In genomic region chr4:15655223-15656037, GRCh38 we compare ENCODE assay signal across 8 cellular contexts. TPM values are rescaled to one million over a fixed set of nuclear protein-coding genes. Genes with fewer than 3 reads are reported as not detected.
DNase-seq lines count a peak whose midpoint lies in the region; ATAC-seq and TF ChIP-seq lines count a peak whose summit lies in the region.

FBXL5 (minus strand) TSS chr4:15655357; CDS start chr4:15655287, 70 bp downstream.

- H3K27me3 Mint-ChIP-seq in HFFc6 (ENCODE audit: insufficient read depth): peaks cover 2% of the 10 kb centered on the region; the same call in 1 of the 2 replicates
- H3K27me3 Mint-ChIP-seq in activated naive CD8-positive, alpha-beta T cell treated with anti-CD3 and anti-CD28 coated beads, Interleukin-2, amount 50 U/mL, for 24 hours: no peaks in the 10 kb centered on the region

- peak; percentile 64 for ATAC-seq in activated naive CD8-positive, alpha-beta T cell treated with anti-CD3 and anti-CD28 coated beads, Interleukin-2, amount 50 U/mL, for 24 hours
- ATAC-seq in upper lobe of left lung (ENCODE audit: low FRiP score in 2 of 2): peak; percentile 87 to 93

- no peaks in the 10 kb centered on the region for H3K36me3 ChIP-seq in upper lobe of left lung

- 7 to 17% methylated on average over 25 to 50 of the region's 85 CpGs for WGBS in upper lobe of left lung, 2 donors

- H3K27ac Mint-ChIP-seq in HFFc6: peak within 1 kb of the TSS; percentile 99
- H3K27ac Mint-ChIP-seq in activated naive CD8-positive, alpha-beta T cell treated with anti-CD3 and anti-CD28 coated beads, Interleukin-2, amount 50 U/mL, for 24 hours: peak within 1 kb of the TSS; percentile 96

- peaks cover 5% of the 10 kb centered on the region; the same call in 1 of the 2 replicates for H3K36me3 Mint-ChIP-seq in HFFc6 (ENCODE audit: low read depth)
- H3K36me3 Mint-ChIP-seq in activated naive CD8-positive, alpha-beta T cell treated with anti-CD3 and anti-CD28 coated beads, Interleukin-2, amount 50 U/mL, for 24 hours (ENCODE audit: low read depth): peaks cover 5% of the 10 kb centered on the region

- H3K4me1 Mint-ChIP-seq in HFFc6 (ENCODE audit: low read depth): peaks cover 62% of the 10 kb centered on the region
- H3K4me1 Mint-ChIP-seq in activated naive CD8-positive, alpha-beta T cell treated with anti-CD3 and anti-CD28 coated beads, Interleukin-2, amount 50 U/mL, for 24 hours: peaks cover 81% of the 10 kb centered on the region

- peak within 1 kb of the TSS; percentile 97 for H3K4me3 Mint-ChIP-seq in HFFc6
- H3K4me3 Mint-ChIP-seq in activated naive CD8-positive, alpha-beta T cell treated with anti-CD3 and anti-CD28 coated beads, Interleukin-2, amount 50 U/mL, for 24 hours: peak within 1 kb of the TSS; percentile 97

- intact Hi-C loops in cardiac septum (cut with DNase I) (loop anchor here (1.0 to 10.0 kb wide), 4 partner anchors 26 to 651 kb away; partner anchors contain the start of genes CPEB2, FAM200B and TAPT1), posterior vena cava (cut with DNase I) (no loop called here)

- no peak for TF ChIP-seq CTCF in HFFc6 (IDR thresholded peaks at IDR 0.05)
- peak in 3 of 6 experiments; percentile 24 to 32 (median 30) for TF ChIP-seq CTCF in upper lobe of left lung (IDR thresholded peaks at IDR 0.05)

- H3K4me1 ChIP-seq in upper lobe of left lung: peaks cover 29 to 44% (median 43%) of the 10 kb centered on the region in 4 donors

- no peaks in the 10 kb centered on the region for H3K9me3 ChIP-seq in upper lobe of left lung

- H3K27ac ChIP-seq in upper lobe of left lung: peak within 1 kb of the TSS; percentile 92 to 100 (median 99)

- H3K9me3 Mint-ChIP-seq in HFFc6: no peaks in the 10 kb centered on the region
- H3K9me3 Mint-ChIP-seq in activated naive CD8-positive, alpha-beta T cell treated with anti-CD3 and anti-CD28 coated beads, Interleukin-2, amount 50 U/mL, for 24 hours: no peaks in the 10 kb centered on the region

- no peak for TF ChIP-seq EP300 in upper lobe of left lung (IDR thresholded peaks at IDR 0.05)

- TF ChIP-seq POLR2A in GM10847 (IDR thresholded peaks at IDR 0.05; ENCODE audit: extremely low read depth, insufficient read length) (peak; percentile 55), upper lobe of left lung (IDR thresholded peaks at IDR 0.05) (peak in 3 of 4 donors; percentile 80 to 95 (median 93))

- peak; percentile 56 for DNase-seq in HFFc6
- DNase-seq in NAMALWA (ENCODE audit: low spot score): peak; percentile 89
- peak; percentile 62 for DNase-seq in SW480 (ENCODE audit: low spot score)
- peak; percentile 83 for DNase-seq in activated naive CD8-positive, alpha-beta T cell treated with anti-CD3 and anti-CD28 coated beads, Interleukin-2, amount 50 U/mL, for 24 hours
- DNase-seq in cardiac septum (ENCODE audit: low spot score): peak; percentile 92
- peak; percentile 92 for DNase-seq in posterior vena cava (ENCODE audit: low spot score)
- DNase-seq in upper lobe of left lung: peak; percentile 83 to 97

- peak within 1 kb of the TSS; percentile 83 to 96 (median 86) for H3K4me3 ChIP-seq in upper lobe of left lung

- H3K27me3 ChIP-seq in upper lobe of left lung: no peaks in the 10 kb centered on the region

RNA-seq across cellular contexts. Expression of gene FBXL5, which starts in this region (rescaled TPM):
- total RNA-seq in HFFc6 (2021; fragmentation: NEBNext Ultra II Directional; extraction: Animal tissue kit (Norgen Biotek cat#: 25700)): 10 to 100 TPM; 35.8 to 40.5 (median 37.2) TPM
- 60.9 TPM for total RNA-seq in cardiac septum
- total RNA-seq in posterior vena cava: 100 to 1,000 TPM; 104 to 122 TPM
- 100 to 1,000 TPM in 2 of 6 donors, 10 to 100 TPM in 4; 52.4 to 146 (median 94.9) TPM for total RNA-seq in upper lobe of left lung

Comparison
In these comparisons a context has a peak if more than half of its experiments do, and no peak if none do; other contexts are left out.
1. Peak in every context shown above with its lines: DNase-seq, ATAC-seq, H3K4me3 ChIP-seq and H3K27ac ChIP-seq.